In the genomic region with DNA sequence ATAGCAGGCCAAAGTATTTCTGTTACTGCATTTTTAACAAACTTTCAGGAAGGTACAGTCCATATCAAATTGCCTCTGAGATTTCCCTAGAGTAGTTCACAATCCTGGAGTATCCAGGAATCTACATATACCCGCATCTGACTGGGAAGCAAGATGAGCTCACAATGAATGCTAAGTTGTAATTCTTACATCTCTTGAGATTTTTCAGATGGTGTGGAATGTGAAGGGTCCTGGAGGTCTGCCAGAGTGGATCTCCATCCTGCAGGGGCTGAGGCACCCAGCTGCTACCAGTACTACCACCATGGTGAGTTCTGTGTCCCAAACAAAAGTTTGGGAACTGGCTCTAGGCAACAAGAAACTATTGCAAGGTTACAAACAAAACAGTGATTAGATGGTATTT, we compare ENCODE assay signal across 17 cellular contexts.
DNase-seq lines count a peak whose midpoint lies in the region; ATAC-seq and TF ChIP-seq lines count a peak whose summit lies in the region.
"Had no signal": no experiment of that assay in that cellular context is flagged by ENCODE, and none has a peak within 500 bp of the region (broad histone marks: within the 10 kb centered on the region; RNA-seq: fewer than 3 reads in every experiment).

No MANE protein-coding gene starts in this region.

- TF ChIP-seq CTCF in brain microvascular endothelial cell (IDR thresholded peaks at IDR 0.05; ENCODE audit: low read depth, low read length, missing control alignments) = no peak

- H3K14ac ChIP-seq in mesenchymal stem cell (ENCODE audit: low read length in 2 of 2) = no peak overlapping the region

- H2BK5ac ChIP-seq in mesenchymal stem cell (ENCODE audit: low read depth, low read length, poor library complexity, severe bottlenecking) = no peak overlapping the region

- H3K27ac ChIP-seq in brain microvascular endothelial cell (peak overlapping the region; percentile 85), mesenchymal stem cell (ENCODE audit: low read length, poor library complexity, severe bottlenecking) (no peak overlapping the region)
- H3K27ac ChIP-seq: PC-9, RWPE1 had no signal

- H2AK5ac ChIP-seq in mesenchymal stem cell (ENCODE audit: low read length, severe bottlenecking) = no peak overlapping the region

- intact Hi-C loops in Right ventricle myocardium inferior (cut with DNase I) = no loop called here

- H3K23ac ChIP-seq in mesenchymal stem cell (ENCODE audit: low read length in 2 of 2) = no peak overlapping the region

- H3K9ac ChIP-seq in mesenchymal stem cell (ENCODE audit: low read length) = no peak overlapping the region

- no peak overlapping the region for H2BK120ac ChIP-seq in mesenchymal stem cell (ENCODE audit: low read depth, low read length)

- H3K9me3 ChIP-seq in mesenchymal stem cell (ENCODE audit: control insufficient read depth, low read length) = no peaks in the 10 kb centered on the region

- H3K36me3 ChIP-seq in brain microvascular endothelial cell (replicated peaks) = no peaks in the 10 kb centered on the region
- no peaks in the 10 kb centered on the region for H3K36me3 ChIP-seq in mesenchymal stem cell (ENCODE audit: control insufficient read depth in 1 of 2, insufficient read depth in 2 of 2, low read depth in 1 of 2, low read length in 2 of 2)
- H3K36me3 ChIP-seq: MG63 had no signal

- peak overlapping the region; percentile 30 to 34 for H3K18ac ChIP-seq in mesenchymal stem cell (ENCODE audit: low read depth in 1 of 2, low read length in 2 of 2)

- DNase-seq in LHCN-M2 (ENCODE audit: low read depth) = peak; percentile 56
- DNase-seq in brain microvascular endothelial cell = peak; percentile 62
- peak; percentile 50 for DNase-seq in mesenchymal stem cell
- DNase-seq in smooth muscle cell of the brain vasculature (ENCODE audit: low read depth, low spot score) = peak; percentile 70
- no peak for DNase-seq in Right ventricle myocardium inferior (ENCODE audit: missing footprints)
- DNase-seq in AG08395 (ENCODE audit: low spot score) = no peak
- DNase-seq: DMS79, H9, MG63, NCI-H1048, NCI-H1436 treated with DMSO at 0.1 percent for 48 hours, NCI-H2029, NCI-H2171, NCI-H526, PC-9 had no signal

- H2AFZ ChIP-seq in mesenchymal stem cell (ENCODE audit: low read depth, low read length) = no peak overlapping the region
- H2AFZ ChIP-seq: PC-9 had no signal

- H4K91ac ChIP-seq in mesenchymal stem cell (ENCODE audit: low read length) = no peak overlapping the region

- peak overlapping the region in 1 of 2 experiments; percentile 33 for H3K4ac ChIP-seq in mesenchymal stem cell (ENCODE audit: low read depth in 1 of 2, low read length in 2 of 2)

- H3K4me1 ChIP-seq in mesenchymal stem cell (ENCODE audit: control insufficient read depth, insufficient read depth, low read depth, low read length) = peaks cover 5% of the 10 kb centered on the region

- no peak for ATAC-seq in Right ventricle myocardium inferior
- no peak for ATAC-seq in GM21717 (IDR thresholded peaks at IDR 0.05; ENCODE audit: unreplicated experiment)

- in situ Hi-C loops in brain microvascular endothelial cell (cut with HindIII; ENCODE audit: low pct_ligation_motif_present, low sequenced_read_pairs) = no loop called here

- no peaks in the 10 kb centered on the region for H3K27me3 ChIP-seq in brain microvascular endothelial cell (replicated peaks)
- H3K27me3 ChIP-seq in mesenchymal stem cell (ENCODE audit: control insufficient read depth in 1 of 2, insufficient read depth in 1 of 2, low read length in 2 of 2) = no peaks in the 10 kb centered on the region
- H3K27me3 ChIP-seq: MG63 had no signal

- no peak overlapping the region for H4K8ac ChIP-seq in mesenchymal stem cell (ENCODE audit: low read length)

- no peak overlapping the region for H3K4me2 ChIP-seq in mesenchymal stem cell (ENCODE audit: low read length, poor library complexity, severe bottlenecking)
- H3K4me2 ChIP-seq: PC-9 had no signal

- H3K4me3 ChIP-seq in brain microvascular endothelial cell (ENCODE audit: low read depth, low read length) = no peak overlapping the region
- no peak overlapping the region for H3K4me3 ChIP-seq in mesenchymal stem cell (ENCODE audit: insufficient read depth in 1 of 2, low read depth in 1 of 2, low read length in 2 of 2)
- H3K4me3 ChIP-seq: MG63, PC-9 had no signal

- 60% methylated on average over 1 of the region's 1 CpG for WGBS in mesenchymal stem cell

- peak overlapping the region; percentile 57 to 75 for H2BK12ac ChIP-seq in mesenchymal stem cell (ENCODE audit: low read length in 2 of 2)

- H2BK15ac ChIP-seq in mesenchymal stem cell (ENCODE audit: low read depth, poor library complexity, severe bottlenecking) = no peak overlapping the region

- H3K79me1 ChIP-seq in mesenchymal stem cell (replicated peaks; ENCODE audit: low read length, poor library complexity, severe bottlenecking) = no peaks in the 10 kb centered on the region

Comparison
In these comparisons a context has a peak if more than half of its experiments do, and no peak if none do; other contexts are left out.
1. DNase-seq: peak in LHCN-M2 (single experiment), brain microvascular endothelial cell (single experiment), mesenchymal stem cell (single experiment) and smooth muscle cell of the brain vasculature (single experiment); none in Right ventricle myocardium inferior (single experiment) and AG08395 (single experiment).